In genomic region chr17:75270218-75270965, GRCh38 we compare ENCODE assay signal across 1 cellular context.
TF ChIP-seq lines count a peak whose summit lies in the region.

No MANE protein-coding gene starts in this region.

TF ChIP-seq in SK-N-SH, 30 proteins besides CTCF, POLR2A, EP300 and RAD21 (continued from another document):
- TF ChIP-seq ZBTB33 (IDR thresholded peaks at IDR 0.05; ENCODE audit: borderline replicate concordance, low read depth), result no peak
- TF ChIP-seq IRF3 (IDR thresholded peaks at IDR 0.05; ENCODE audit: low read depth, low read length), result no peak
- no peak for TF ChIP-seq PBX3 (IDR thresholded peaks at IDR 0.05)
- TF ChIP-seq YY1 (IDR thresholded peaks at IDR 0.05; ENCODE audit: low read depth), result 0 out of 2 replicates have a peak, but pooled peaks have one; percentile 10
- peak; percentile 53 for TF ChIP-seq NRF1 (IDR thresholded peaks at IDR 0.05; ENCODE audit: low read depth, low read length)
- TF ChIP-seq GABPA (IDR thresholded peaks at IDR 0.05; ENCODE audit: low read depth), result no peak; the same call in 1 of the 2 replicates
- TF ChIP-seq MAX (IDR thresholded peaks at IDR 0.05; ENCODE audit: low read depth), result peak; percentile 47; the same call in 1 of the 2 replicates
- 0 out of 2 replicates have a peak, but pooled peaks have one; percentile 67 for TF ChIP-seq SIN3A (IDR thresholded peaks at IDR 0.05; ENCODE audit: borderline replicate concordance, low read depth, low read length)
- 0 out of 2 replicates have a peak, but pooled peaks have one; percentile 45 for TF ChIP-seq REST (IDR thresholded peaks at IDR 0.05; ENCODE audit: low read depth, low read length)
- no peak for TF ChIP-seq TEAD4 (IDR thresholded peaks at IDR 0.05; ENCODE audit: borderline replicate concordance, insufficient read depth)
- no peak; the same call in 1 of the 2 replicates for TF ChIP-seq TAF1 (IDR thresholded peaks at IDR 0.05; ENCODE audit: borderline replicate concordance, low read depth, low read length)
- no peak for TF ChIP-seq NFIC (IDR thresholded peaks at IDR 0.05; ENCODE audit: borderline replicate concordance)
- no peak for TF ChIP-seq MEF2A (IDR thresholded peaks at IDR 0.05; ENCODE audit: borderline replicate concordance, low read depth)
- TF ChIP-seq RXRA (IDR thresholded peaks at IDR 0.05; ENCODE audit: borderline replicate concordance, low read depth), result no peak
- TF ChIP-seq FOSL2 (IDR thresholded peaks at IDR 0.05; ENCODE audit: borderline replicate concordance, low read depth), result no peak
- peak; percentile 32 for TF ChIP-seq CHD2 (IDR thresholded peaks at IDR 0.05; ENCODE audit: low read length, partially characterized antibody)
- TF ChIP-seq RCOR1 (IDR thresholded peaks at IDR 0.05; ENCODE audit: low read length), result no peak; the same call in 1 of the 2 replicates
- TF ChIP-seq ELF1 (IDR thresholded peaks at IDR 0.05), result no peak
- no peak for TF ChIP-seq TCF12 (IDR thresholded peaks at IDR 0.05)
- no peak for TF ChIP-seq EZH2phosphoT487 (IDR thresholded peaks at IDR 0.05; ENCODE audit: borderline replicate concordance, low read depth)
- TF ChIP-seq GATA2 (CRISPR knock-in tag; IDR thresholded peaks at IDR 0.05), result no peak
TF ChIP-seq in SK-N-SH: peak in this region for 8.
